In the genomic region with DNA sequence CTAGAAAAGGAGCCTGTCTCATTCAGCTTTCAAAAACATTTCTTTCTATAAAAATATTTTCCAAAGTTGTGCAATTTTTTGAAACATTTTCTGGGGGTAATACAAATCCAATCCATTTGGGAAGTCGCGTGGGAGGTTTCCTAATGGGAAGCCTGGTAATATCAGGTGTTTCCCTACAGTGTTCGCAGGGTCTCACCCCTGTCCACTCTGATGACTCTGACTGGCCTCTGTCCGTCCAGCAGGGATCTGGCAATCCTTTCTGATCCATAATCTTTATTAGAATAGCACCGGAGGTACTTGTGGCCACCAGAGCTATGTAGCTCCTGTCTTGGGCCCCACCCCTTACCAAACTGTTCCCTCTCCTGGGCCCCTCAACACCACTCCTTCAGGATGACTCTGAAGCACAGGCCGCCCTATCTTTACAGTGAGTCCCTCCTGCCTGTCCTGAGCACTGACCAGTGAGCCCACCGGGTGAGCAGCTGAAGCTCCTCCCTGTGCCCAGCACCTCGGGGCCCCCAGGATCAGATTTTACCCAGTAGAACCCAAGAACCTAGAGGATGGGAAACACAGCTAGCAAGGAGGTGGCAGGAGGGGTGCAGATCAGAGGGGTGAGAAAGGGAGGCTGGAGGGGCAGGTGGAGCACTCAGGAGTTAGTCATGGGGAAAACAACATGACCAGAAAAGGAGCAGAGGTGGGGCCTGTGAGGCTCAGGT, we compare ENCODE assay signal across 12 cellular contexts.
A peak's percentile ranks its signal among the peaks of the same experiment; 100 is the strongest.
DNase-seq lines count a peak whose midpoint lies in the region; ATAC-seq and TF ChIP-seq lines count a peak whose summit lies in the region.
"Had no signal": no experiment of that assay in that cellular context is flagged by ENCODE, and none has a peak within 500 bp of the region (broad histone marks: within the 10 kb centered on the region; RNA-seq: fewer than 3 reads in every experiment).

No MANE protein-coding gene starts in this region.

- H3K27ac Mint-ChIP-seq in stimulated activated naive CD8-positive, alpha-beta T cell treated with anti-CD3 and anti-CD28 coated beads, Interleukin-15, Interleukin-2, amounts not matched to agents 100 ng/mL and 50 ng/mL, for 24 hours = peak overlapping the region; percentile 94
- peak overlapping the region; percentile 83 to 84 for H3K27ac Mint-ChIP-seq in natural killer cell
- H3K27ac Mint-ChIP-seq: CD8-positive, alpha-beta T cell had no signal

- DNase-seq in stimulated activated naive CD8-positive, alpha-beta T cell treated with anti-CD3 and anti-CD28 coated beads, Interleukin-15, Interleukin-2, amounts not matched to agents 100 U/mL and 50 U/mL, for 24 hours = no peak
- DNase-seq in mammary epithelial cell (no peak), natural killer cell (no peak), SIG-M5 treated with dmso at 0.1 percent for 504 hours (lab: John Stamatoyannopoulos, UW; ENCODE audit: unreplicated experiment) (no peak), NCI-H2081 treated with DMSO at 0.1 percent for 48 hours (lab: John Stamatoyannopoulos, UW) (no peak)
- no peak for DNase-seq in effector CD8-positive, alpha-beta T cell (lab: John Stamatoyannopoulos, UW)
- DNase-seq: KBM-7, left cardiac atrium had no signal

- peak overlapping the region; percentile 65 for H3K4me3 Mint-ChIP-seq in stimulated activated naive CD8-positive, alpha-beta T cell treated with anti-CD3 and anti-CD28 coated beads, Interleukin-15, Interleukin-2, amounts not matched to agents 100 ng/mL and 50 ng/mL, for 24 hours
- H3K4me3 Mint-ChIP-seq in natural killer cell = peak overlapping the region; percentile 66

- no peak for ATAC-seq in stimulated activated naive CD8-positive, alpha-beta T cell treated with anti-CD3 and anti-CD28 coated beads, Interleukin-15, Interleukin-2, amounts not matched to agents 100 U/mL and 50 U/mL, for 24 hours
- ATAC-seq in natural killer cell (no peak), HG03432 (IDR thresholded peaks at IDR 0.05; ENCODE audit: unreplicated experiment) (no peak)

- TF ChIP-seq CTCF in mammary epithelial cell (conservative IDR thresholded peaks at IDR 0.05 in 1 of 2, IDR thresholded peaks at IDR 0.05 in 1 of 2; ENCODE audit: extremely low read depth in 1 of 2, insufficient read depth in 1 of 2, low read depth in 1 of 2, low read length in 2 of 2) = no peak
- no peak for TF ChIP-seq CTCF in natural killer cell (IDR thresholded peaks at IDR 0.05)

- no peaks in the 10 kb centered on the region for H3K9me3 ChIP-seq in mammary epithelial cell (replicated peaks; ENCODE audit: insufficient read depth, low read length)

- no peaks in the 10 kb centered on the region for H3K36me3 ChIP-seq in mammary epithelial cell (ENCODE audit: insufficient read depth, low read length)

- intact Hi-C loops in mammary epithelial cell (cut with micrococcal nuclease) (loop anchor here (1.0 to 5.0 kb wide), 4 partner anchors 20 to 84 kb away; partner anchors contain the start of gene PTPRE), natural killer cell (cut with micrococcal nuclease) (loop anchor here (1.0 to 2.0 kb wide), 2 partner anchors 57 to 73 kb away; no protein-coding TSS in a partner anchor)

- dilution Hi-C loops in mammary epithelial cell (cut with HindIII; ENCODE audit: low sequenced_read_pairs) = no loop called here

- in situ Hi-C loops in mammary epithelial cell (cut with MboI; ENCODE audit: low sequenced_read_pairs in 2 of 2) = no loop called here

- H3K27me3 ChIP-seq in mammary epithelial cell (ENCODE audit: insufficient read depth, low read length) = no peaks in the 10 kb centered on the region

- no peaks in the 10 kb centered on the region for H3K36me3 Mint-ChIP-seq in stimulated activated naive CD8-positive, alpha-beta T cell treated with anti-CD3 and anti-CD28 coated beads, Interleukin-15, Interleukin-2, amounts not matched to agents 100 ng/mL and 50 ng/mL, for 24 hours (ENCODE audit: low read depth)
- H3K36me3 Mint-ChIP-seq in natural killer cell = no peaks in the 10 kb centered on the region
- H3K36me3 Mint-ChIP-seq: CD8-positive, alpha-beta T cell had no signal

- no peak overlapping the region for H3K4me3 ChIP-seq in mammary epithelial cell (replicated peaks in 1 of 3; ENCODE audit: insufficient read depth in 1 of 3, low read depth in 2 of 3, low read length in 3 of 3)
- H3K4me3 ChIP-seq: GM12878 had no signal

- CTCF ChIA-PET in mammary epithelial cell (lab: Charles Lee; ENCODE audit: low non-redundant PET) = interaction anchor here (0.8 kb wide), 2 partner anchors 135 to 162 kb away, joined by 5 to 6 read pairs; no protein-coding TSS in a partner anchor

- H4K20me1 ChIP-seq in mammary epithelial cell (ENCODE audit: insufficient read depth, low read length) = no peaks in the 10 kb centered on the region

- peak overlapping the region; percentile 76 for H3K27ac ChIP-seq in mammary epithelial cell (ENCODE audit: insufficient read depth, low read depth, low read length)

- H3K9ac ChIP-seq in mammary epithelial cell (ENCODE audit: insufficient read depth, low read length) = peak overlapping the region; percentile 64

- WGBS in mammary epithelial cell (ENCODE audit: low coverage, missing lambda C conversion rate) = 52% methylated on average over 8 of the region's 8 CpGs

- H3K4me1 ChIP-seq in mammary epithelial cell (ENCODE audit: insufficient read depth, low read length) = peaks cover 39% of the 10 kb centered on the region

- peak overlapping the region; percentile 78 for H3K4me2 ChIP-seq in mammary epithelial cell (ENCODE audit: insufficient read depth, low read depth, low read length)

- no peaks in the 10 kb centered on the region for H3K9me3 Mint-ChIP-seq in stimulated activated naive CD8-positive, alpha-beta T cell treated with anti-CD3 and anti-CD28 coated beads, Interleukin-15, Interleukin-2, amounts not matched to agents 100 ng/mL and 50 ng/mL, for 24 hours
- no peaks in the 10 kb centered on the region for H3K9me3 Mint-ChIP-seq in natural killer cell
- H3K9me3 Mint-ChIP-seq: CD8-positive, alpha-beta T cell had no signal

- no peaks in the 10 kb centered on the region for H3K27me3 Mint-ChIP-seq in stimulated activated naive CD8-positive, alpha-beta T cell treated with anti-CD3 and anti-CD28 coated beads, Interleukin-15, Interleukin-2, amounts not matched to agents 100 ng/mL and 50 ng/mL, for 24 hours
- no peaks in the 10 kb centered on the region for H3K27me3 Mint-ChIP-seq in natural killer cell (ENCODE audit: low read depth in 2 of 2)

- H2AFZ ChIP-seq in mammary epithelial cell (ENCODE audit: low read depth, low read length) = peak overlapping the region; percentile 60

- H3K4me1 Mint-ChIP-seq in stimulated activated naive CD8-positive, alpha-beta T cell treated with anti-CD3 and anti-CD28 coated beads, Interleukin-15, Interleukin-2, amounts not matched to agents 100 ng/mL and 50 ng/mL, for 24 hours (ENCODE audit: low read depth) = peaks cover 52% of the 10 kb centered on the region
- H3K4me1 Mint-ChIP-seq in natural killer cell = peaks cover 16 to 20% of the 10 kb centered on the region in 2 donors

- TSS peak; percentile 56 for BruUV-seq in mammary epithelial cell (replicated peaks; lab: Mats Ljungman, UMichigan)

- H3K79me2 ChIP-seq in mammary epithelial cell (ENCODE audit: insufficient read depth, low read length) = no peaks in the 10 kb centered on the region
